8 cellular contexts compared by ENCODE assay signal in the genomic region with DNA sequence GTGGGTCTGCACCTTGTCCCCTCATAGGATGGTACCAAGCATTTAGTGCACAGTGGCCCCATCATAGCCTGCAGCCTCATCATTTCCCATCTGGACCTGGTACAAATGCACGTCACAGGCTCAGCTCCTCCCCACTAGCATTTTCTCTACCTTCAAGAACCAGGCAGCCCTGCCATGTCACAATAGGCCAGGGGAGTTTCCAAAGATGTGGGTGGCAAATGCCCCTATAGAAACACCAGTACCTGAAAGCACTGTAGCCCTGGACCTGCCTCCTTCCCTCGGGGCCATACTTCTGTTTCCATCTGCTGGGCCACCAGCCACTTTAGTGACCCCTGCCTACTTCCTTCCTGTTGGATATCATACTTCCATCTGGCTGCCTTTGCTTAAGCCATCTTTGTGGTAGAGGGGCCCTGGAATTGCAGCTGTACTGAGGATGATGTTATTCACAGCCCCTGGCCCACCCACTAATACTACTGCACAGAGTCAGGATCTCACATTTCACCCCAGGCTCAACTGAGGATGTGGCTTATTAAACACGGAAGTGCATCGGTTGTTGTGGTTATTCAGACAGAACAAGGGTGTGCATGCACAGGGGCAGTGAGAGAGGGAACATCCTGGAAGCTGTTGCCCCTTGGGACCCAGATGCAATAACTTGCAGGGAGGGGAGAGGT.
A peak's percentile ranks its signal among the peaks of the same experiment; 100 is the strongest.
DNase-seq lines count a peak whose midpoint lies in the region; ATAC-seq and TF ChIP-seq lines count a peak whose summit lies in the region.

No MANE protein-coding gene starts in this region.

- ATAC-seq in GM18511 (IDR thresholded peaks at IDR 0.05; ENCODE audit: unreplicated experiment) (peak; percentile 33), HG03095 (IDR thresholded peaks at IDR 0.05; ENCODE audit: unreplicated experiment) (no peak), HG03175 (IDR thresholded peaks at IDR 0.05; ENCODE audit: unreplicated experiment) (no peak)

- no peaks in the 10 kb centered on the region for H3K27me3 ChIP-seq in brain microvascular endothelial cell (replicated peaks)

- peak overlapping the region; percentile 2 for H3K27ac ChIP-seq in brain microvascular endothelial cell

- in situ Hi-C loops in brain microvascular endothelial cell (cut with HindIII; ENCODE audit: low pct_ligation_motif_present, low sequenced_read_pairs) = no loop called here

- no peak overlapping the region for H3K4me3 ChIP-seq in brain microvascular endothelial cell (ENCODE audit: low read depth, low read length)

- peaks cover 11% of the 10 kb centered on the region for H3K36me3 ChIP-seq in brain microvascular endothelial cell (replicated peaks)

- DNase-seq in T-helper 9 cell = peak; percentile 50
- no peak for DNase-seq in brain microvascular endothelial cell
- DNase-seq in stimulated activated CD4-positive, alpha-beta T cell treated with anti-CD3 and anti-CD28 coated beads, Interleukin-15, amount 100 ng/mL, for 48 hours (ENCODE audit: low read depth in 2 of 2) = peak; percentile 46 to 50
- DNase-seq in HPDE6-E6E7 (ENCODE audit: extremely low spot score) = no peak
- DNase-seq in HCEC 1CT = no peak

- TF ChIP-seq CTCF in brain microvascular endothelial cell (IDR thresholded peaks at IDR 0.05; ENCODE audit: low read depth, low read length, missing control alignments) = no peak

Comparison
In these comparisons a context has a peak if more than half of its experiments do, and no peak if none do; other contexts are left out.
1. DNase-seq: peak in T-helper 9 cell (single experiment) and stimulated activated CD4-positive, alpha-beta T cell treated with anti-CD3 and anti-CD28 coated beads, Interleukin-15, amount 100 ng/mL, for 48 hours (2 of 2); none in brain microvascular endothelial cell (single experiment), HPDE6-E6E7 (single experiment) and HCEC 1CT (single experiment).